Comparison of ENCODE assay signal across 8 cellular contexts in the genomic region with DNA sequence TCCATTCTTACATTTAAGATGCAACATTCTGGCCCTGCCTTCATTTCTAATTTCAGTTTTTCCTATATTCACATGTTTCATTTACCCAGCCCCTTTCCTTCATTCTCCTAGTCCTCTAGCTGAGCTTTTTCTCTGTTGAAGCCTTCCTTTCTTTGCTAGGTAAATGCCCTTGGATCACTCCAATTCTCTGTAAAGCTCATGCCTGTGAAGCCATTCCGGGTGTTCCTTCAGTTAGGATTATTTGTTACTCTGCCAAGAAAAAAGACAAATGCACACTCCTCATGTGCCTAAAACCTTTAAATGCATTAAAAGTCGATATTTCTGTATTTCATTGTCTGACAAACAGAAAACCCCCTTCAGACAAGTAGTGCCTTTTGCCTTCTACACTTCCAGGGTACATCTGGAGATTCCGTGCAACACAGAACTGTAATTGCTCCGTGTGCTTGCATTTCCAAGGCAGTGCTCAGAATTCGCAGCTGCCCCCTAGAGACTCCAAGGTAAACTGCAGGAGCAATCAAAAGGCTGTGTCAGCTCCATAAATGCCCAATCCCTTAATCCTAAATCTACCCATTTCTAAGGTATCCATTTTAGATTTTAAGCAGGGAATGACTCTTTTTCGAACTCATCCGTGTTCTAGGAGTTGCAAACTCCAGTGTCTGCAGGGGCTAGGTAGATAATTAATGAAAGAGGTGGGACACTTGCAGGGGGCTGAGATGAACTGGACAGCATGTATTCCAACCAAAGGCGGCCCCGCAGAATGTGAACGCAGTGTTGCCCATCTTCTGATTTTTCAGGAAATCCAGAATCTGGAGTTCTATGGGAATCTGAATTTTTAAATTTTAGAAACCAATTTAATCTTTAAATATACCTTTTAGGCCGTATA.
DNase-seq lines count a peak whose midpoint lies in the region; ATAC-seq and TF ChIP-seq lines count a peak whose summit lies in the region.

No MANE protein-coding gene starts in this region.

- no peak overlapping the region for H2AFZ ChIP-seq in hepatocyte

- ATAC-seq in activated CD8-positive, alpha-beta memory T cell treated with anti-CD3 and anti-CD28 coated beads, Interleukin-2, amount 10 ng/mL, durations not matched to agents 7 days and 5 days = peak; percentile 42
- ATAC-seq in HG02678 (IDR thresholded peaks at IDR 0.05; ENCODE audit: unreplicated experiment) (peak; percentile 72), gastrocnemius medialis (peak in 1 of 2 donors; percentile 56)

- H3K4me1 Mint-ChIP-seq in activated CD8-positive, alpha-beta memory T cell treated with anti-CD3 and anti-CD28 coated beads, Interleukin-2, amount 10 ng/mL, durations not matched to agents 7 days and 5 days = no peaks in the 10 kb centered on the region

- H3K9me3 Mint-ChIP-seq in activated CD8-positive, alpha-beta memory T cell treated with anti-CD3 and anti-CD28 coated beads, Interleukin-2, amount 10 ng/mL, durations not matched to agents 7 days and 5 days (ENCODE audit: low read depth) = no peaks in the 10 kb centered on the region

- H3K36me3 Mint-ChIP-seq in activated CD8-positive, alpha-beta memory T cell treated with anti-CD3 and anti-CD28 coated beads, Interleukin-2, amount 10 ng/mL, durations not matched to agents 7 days and 5 days = no peaks in the 10 kb centered on the region

- no peaks in the 10 kb centered on the region for H3K36me3 ChIP-seq in ascending aorta
- H3K36me3 ChIP-seq in hepatocyte (replicated peaks; ENCODE audit: insufficient read depth, low read depth) = no peaks in the 10 kb centered on the region
- H3K36me3 ChIP-seq in gastrocnemius medialis = no peaks in the 10 kb centered on the region

- 46% methylated on average over 11 of the region's 11 CpGs for WGBS in hepatocyte (ENCODE audit: low lambda C conversion rate, missing lambda C conversion rate)

- DNase-seq in activated CD8-positive, alpha-beta memory T cell treated with anti-CD3 and anti-CD28 coated beads, Interleukin-2, amount 10 ng/mL, durations not matched to agents 7 days and 5 days = peak; percentile 40
- DNase-seq in activated CD8-positive, alpha-beta memory T cell treated with anti-CD3 and anti-CD28 coated beads, Interleukin-2, amount 50 U/mL, for 48 hours = no peak
- DNase-seq in NCI-H2227 (lab: John Stamatoyannopoulos, UW; ENCODE audit: unreplicated experiment) (peak; percentile 55), ascending aorta (ENCODE audit: low spot score in 2 of 2) (peak in 1 of 2 donors; percentile 64), hepatocyte (ENCODE audit: low spot score) (peak; percentile 81), gastrocnemius medialis (peak; percentile 7 to 11)
- DNase-seq in effector CD8-positive, alpha-beta T cell (lab: John Stamatoyannopoulos, UW) = no peak

- H3K4me3 ChIP-seq in ascending aorta (no peak overlapping the region), hepatocyte (no peak overlapping the region), gastrocnemius medialis (no peak overlapping the region)

- H4K20me1 ChIP-seq in hepatocyte (ENCODE audit: insufficient read depth, poor library complexity, severe bottlenecking) = no peaks in the 10 kb centered on the region

- H3K4me1 ChIP-seq in ascending aorta (no peaks in the 10 kb centered on the region), hepatocyte (ENCODE audit: insufficient read depth) (no peaks in the 10 kb centered on the region), gastrocnemius medialis (no peaks in the 10 kb centered on the region)

- TF ChIP-seq POLR2A in gastrocnemius medialis (IDR thresholded peaks at IDR 0.05) = no peak

- in situ Hi-C loops in gastrocnemius medialis (cut with MboI; ENCODE audit: low sequenced_read_pairs in 4 of 4) = no loop called here

- H3K27me3 ChIP-seq in ascending aorta = no peaks in the 10 kb centered on the region
- peaks cover 3% of the 10 kb centered on the region for H3K27me3 ChIP-seq in hepatocyte
- H3K27me3 ChIP-seq in gastrocnemius medialis = no peaks in the 10 kb centered on the region

- no peaks in the 10 kb centered on the region for H3K79me2 ChIP-seq in hepatocyte

- H3K27ac ChIP-seq in ascending aorta (no peak overlapping the region), hepatocyte (no peak overlapping the region), gastrocnemius medialis (no peak overlapping the region)

- H3K9me3 ChIP-seq in ascending aorta = no peaks in the 10 kb centered on the region
- no peaks in the 10 kb centered on the region for H3K9me3 ChIP-seq in hepatocyte (ENCODE audit: low read depth)
- H3K9me3 ChIP-seq in gastrocnemius medialis = no peaks in the 10 kb centered on the region

- TF ChIP-seq CTCF in ascending aorta (IDR thresholded peaks at IDR 0.05) (peak in 2 of 3 experiments; percentile 73), hepatocyte (IDR thresholded peaks at IDR 0.05; ENCODE audit: poor library complexity) (peak; percentile 78), gastrocnemius medialis (IDR thresholded peaks at IDR 0.05 in 4 of 5, conservative IDR thresholded peaks at IDR 0.05 in 1 of 5) (peak; percentile 27 to 69 (median 44))

- H3K4me2 ChIP-seq in hepatocyte = no peak overlapping the region

- intact Hi-C loops in ascending aorta (cut with DNase I) (loop anchor here (1.0 kb wide), 1 partner anchor 381 kb away; no protein-coding TSS in a partner anchor), gastrocnemius medialis (cut with DNase I; ENCODE audit: low total_unique reads) (loop anchor here (10.0 kb wide), 1 partner anchor 386 kb away; no protein-coding TSS in a partner anchor)

- no peak overlapping the region for H3K27ac Mint-ChIP-seq in activated CD8-positive, alpha-beta memory T cell treated with anti-CD3 and anti-CD28 coated beads, Interleukin-2, amount 10 ng/mL, durations not matched to agents 7 days and 5 days

- no peak overlapping the region for H3K4me3 Mint-ChIP-seq in activated CD8-positive, alpha-beta memory T cell treated with anti-CD3 and anti-CD28 coated beads, Interleukin-2, amount 10 ng/mL, durations not matched to agents 7 days and 5 days

- CTCF ChIA-PET in activated CD8-positive, alpha-beta memory T cell treated with anti-CD3 and anti-CD28 coated beads, Interleukin-2, amount 10 ng/mL, durations not matched to agents 7 days and 5 days (lab: Charles Lee) = interaction anchor here (0.6 to 0.9 kb wide), 2 partner anchors 405 to 745 kb away, joined by 3 read pairs; no protein-coding TSS in a partner anchor

- H3K27me3 Mint-ChIP-seq in activated CD8-positive, alpha-beta memory T cell treated with anti-CD3 and anti-CD28 coated beads, Interleukin-2, amount 10 ng/mL, durations not matched to agents 7 days and 5 days = peaks cover 15% of the 10 kb centered on the region

- H3K9me2 ChIP-seq in hepatocyte (replicated peaks; ENCODE audit: insufficient read depth) = no peaks in the 10 kb centered on the region

Comparison
In these comparisons a context has a peak if more than half of its experiments do, and no peak if none do; other contexts are left out.
1. DNase-seq: peak in activated CD8-positive, alpha-beta memory T cell treated with anti-CD3 and anti-CD28 coated beads, Interleukin-2, amount 10 ng/mL, durations not matched to agents 7 days and 5 days (single experiment), NCI-H2227 (single experiment), hepatocyte (single experiment) and gastrocnemius medialis (2 of 2); none in activated CD8-positive, alpha-beta memory T cell treated with anti-CD3 and anti-CD28 coated beads, Interleukin-2, amount 50 U/mL, for 48 hours (single experiment) and effector CD8-positive, alpha-beta T cell (single experiment).
2. Peak in every context shown above with its lines, with median percentiles within 50 percentile points of each other: CTCF ChIP-seq.